Comparison of ENCODE assay signal across 8 cellular contexts in genomic region chr9:93126825-93127368, GRCh38. TPM values are rescaled to one million over a fixed set of nuclear protein-coding genes. Genes with fewer than 3 reads are reported as not detected.
A peak's percentile ranks its signal among the peaks of the same experiment; 100 is the strongest.
DNase-seq lines count a peak whose midpoint lies in the region; ATAC-seq and TF ChIP-seq lines count a peak whose summit lies in the region.

No MANE protein-coding gene starts in this region.

- TF ChIP-seq POLR2A in uterus (IDR thresholded peaks at IDR 0.05), result peak in 1 of 2 donors; percentile 34

- ATAC-seq in HG02938 (IDR thresholded peaks at IDR 0.05; ENCODE audit: unreplicated experiment) (no peak), HG03139 (IDR thresholded peaks at IDR 0.05; ENCODE audit: unreplicated experiment) (no peak)

- intact Hi-C loops in dendritic cell treated with granulocyte-macrophage colony-stimulating factor and Interleukin-4, amounts not matched to agents 40 ng/mL and 50 ng/mL, for 4 days (cut with micrococcal nuclease), result no loop called here
- intact Hi-C loops in uterus (cut with DNase I; ENCODE audit: low total_unique reads), result no loop called here

- H3K27me3 ChIP-seq in uterus, result no peaks in the 10 kb centered on the region

- peak overlapping the region; percentile 73 for H3K27ac ChIP-seq in mesodermal cell (ENCODE audit: low read depth, low read length, severe bottlenecking)
- peak overlapping the region; percentile 81 to 84 for H3K27ac ChIP-seq in uterus

- peak overlapping the region; percentile 62 for H3K27ac Mint-ChIP-seq in activated naive CD4-positive, alpha-beta T cell treated with anti-CD3 and anti-CD28 coated beads, Interleukin-2, amount 50 U/mL, for 24 hours
- H3K27ac Mint-ChIP-seq in dendritic cell treated with granulocyte-macrophage colony-stimulating factor and Interleukin-4, amounts not matched to agents 40 ng/mL and 50 ng/mL, for 4 days, result peak overlapping the region; percentile 96

- no peak for DNase-seq in activated naive CD4-positive, alpha-beta T cell treated with Interleukin-2 at 50 U/mL for 16 hours
- peak; percentile 63 to 81 for DNase-seq in uterus
- DNase-seq in activated CD4-positive, CD25-positive, alpha-beta regulatory T cell (lab: John Stamatoyannopoulos, UW), result no peak

- H3K36me3 ChIP-seq in mesodermal cell (ENCODE audit: control insufficient read depth, insufficient read depth, low read length) (peaks cover 15% of the 10 kb centered on the region), uterus (no peaks in the 10 kb centered on the region)

- no peaks in the 10 kb centered on the region for H3K27me3 Mint-ChIP-seq in activated naive CD4-positive, alpha-beta T cell treated with anti-CD3 and anti-CD28 coated beads, Interleukin-2, amount 50 U/mL, for 24 hours
- H3K27me3 Mint-ChIP-seq in dendritic cell treated with granulocyte-macrophage colony-stimulating factor and Interleukin-4, amounts not matched to agents 40 ng/mL and 50 ng/mL, for 4 days, result no peaks in the 10 kb centered on the region

- H3K4me3 Mint-ChIP-seq in activated naive CD4-positive, alpha-beta T cell treated with anti-CD3 and anti-CD28 coated beads, Interleukin-2, amount 50 U/mL, for 24 hours, result peak overlapping the region; percentile 51
- H3K4me3 Mint-ChIP-seq in dendritic cell treated with granulocyte-macrophage colony-stimulating factor and Interleukin-4, amounts not matched to agents 40 ng/mL and 50 ng/mL, for 4 days, result peak overlapping the region; percentile 50

- no peaks in the 10 kb centered on the region for H3K9me3 Mint-ChIP-seq in activated naive CD4-positive, alpha-beta T cell treated with anti-CD3 and anti-CD28 coated beads, Interleukin-2, amount 50 U/mL, for 24 hours
- no peaks in the 10 kb centered on the region for H3K9me3 Mint-ChIP-seq in dendritic cell treated with granulocyte-macrophage colony-stimulating factor and Interleukin-4, amounts not matched to agents 40 ng/mL and 50 ng/mL, for 4 days

- H3K9me3 ChIP-seq in mesodermal cell (ENCODE audit: control insufficient read depth, low read length) (no peaks in the 10 kb centered on the region), uterus (no peaks in the 10 kb centered on the region)

- no peak for TF ChIP-seq CTCF in uterus (IDR thresholded peaks at IDR 0.05)

- H3K4me1 Mint-ChIP-seq in activated naive CD4-positive, alpha-beta T cell treated with anti-CD3 and anti-CD28 coated beads, Interleukin-2, amount 50 U/mL, for 24 hours, result peaks cover 59% of the 10 kb centered on the region
- H3K4me1 Mint-ChIP-seq in dendritic cell treated with granulocyte-macrophage colony-stimulating factor and Interleukin-4, amounts not matched to agents 40 ng/mL and 50 ng/mL, for 4 days (ENCODE audit: low read depth), result peaks cover 93% of the 10 kb centered on the region

- peaks cover 38% of the 10 kb centered on the region for H3K4me1 ChIP-seq in mesodermal cell (ENCODE audit: control insufficient read depth, insufficient read depth, low read length, poor library complexity, severe bottlenecking)
- H3K4me1 ChIP-seq in uterus, result peaks cover 3 to 20% of the 10 kb centered on the region in 2 donors

- H3K4me3 ChIP-seq in mesodermal cell (ENCODE audit: extremely low read depth, insufficient read depth, low read length, poor library complexity, severe bottlenecking), result no peak overlapping the region
- H3K4me3 ChIP-seq in uterus, result peak overlapping the region in 1 of 2 donors; percentile 2

- 57 to 61% methylated on average over 10 to 15 of the region's 18 CpGs for WGBS in mesodermal cell (ENCODE audit: insufficient coverage in 2 of 2), 2 experiments

- H3K36me3 Mint-ChIP-seq in activated naive CD4-positive, alpha-beta T cell treated with anti-CD3 and anti-CD28 coated beads, Interleukin-2, amount 50 U/mL, for 24 hours, result no peaks in the 10 kb centered on the region
- H3K36me3 Mint-ChIP-seq in dendritic cell treated with granulocyte-macrophage colony-stimulating factor and Interleukin-4, amounts not matched to agents 40 ng/mL and 50 ng/mL, for 4 days (ENCODE audit: low read depth), result peaks cover 100% of the 10 kb centered on the region

RNA-seq across cellular contexts. Expression of gene NINJ1, which starts 7.2 kb away (rescaled TPM):
- polyA plus RNA-seq in mesodermal cell (2013, experiment 1 of 2), result 60.0 TPM
- 48.5 TPM for polyA plus RNA-seq in mesodermal cell (2013, experiment 2 of 2)
- 10 to 100 TPM; 20.6 to 87.4 (median 44.2) TPM for total RNA-seq in uterus

RNA-seq across cellular contexts. Expression of gene CARD19, which starts 30.9 kb away (rescaled TPM):
- polyA plus RNA-seq in mesodermal cell (2013, experiment 1 of 2), result 40.9 TPM
- 34.1 TPM for polyA plus RNA-seq in mesodermal cell (2013, experiment 2 of 2)
- 10 to 100 TPM; 23.7 to 71.4 (median 40.9) TPM for total RNA-seq in uterus

RNA-seq across cellular contexts. Expression of gene WNK2, which starts 57.0 kb away (rescaled TPM):
- 9.0 TPM for polyA plus RNA-seq in mesodermal cell (2013, experiment 1 of 2)
- polyA plus RNA-seq in mesodermal cell (2013, experiment 2 of 2), result 8.1 TPM
- total RNA-seq in uterus, result 10 to 100 TPM in 3 of 4 donors, 1 to 10 TPM in 1; 6.2 to 31.9 (median 18.9) TPM

Comparison
In these comparisons a context has a peak if more than half of its experiments do, and no peak if none do; other contexts are left out.
1. DNase-seq: peak in uterus (2 of 2); none in activated naive CD4-positive, alpha-beta T cell treated with Interleukin-2 at 50 U/mL for 16 hours (single experiment) and activated CD4-positive, CD25-positive, alpha-beta regulatory T cell (0 of 4).